ENCODE assay signal across 17 cellular contexts in genomic region chr22:26942301-26942927, GRCh38.
"Had no signal": no experiment of that assay in that cellular context is flagged by ENCODE, and none has a peak within 500 bp of the region (broad histone marks: within the 10 kb centered on the region; RNA-seq: fewer than 3 reads in every experiment).

No MANE protein-coding gene starts in this region.

- H3K9me3 ChIP-seq: suprapubic skin, upper lobe of left lung had no signal

- H3K27me3 ChIP-seq: suprapubic skin, upper lobe of left lung had no signal

- H3K4me3 Mint-ChIP-seq: activated CD8-positive, alpha-beta T cell treated with anti-CD3 and anti-CD28 coated beads for 36 hours; activated T-cell treated with anti-CD3 and anti-CD28 coated beads, Interleukin-2, amount 50 U/mL, for 72 hours; effector memory CD8-positive, alpha-beta T cell; immature natural killer cell; natural killer cell treated with Interleukin-12 subunit alpha and Interleukin-12 subunit beta and Interleukin-15 and Interleukin-18, amount 100 ng/mL, for 72 hours had no signal

- H3K27ac Mint-ChIP-seq: activated CD8-positive, alpha-beta T cell treated with anti-CD3 and anti-CD28 coated beads for 36 hours; activated T-cell treated with anti-CD3 and anti-CD28 coated beads, Interleukin-2, amount 50 U/mL, for 72 hours; effector memory CD8-positive, alpha-beta T cell; immature natural killer cell; natural killer cell treated with Interleukin-12 subunit alpha and Interleukin-12 subunit beta and Interleukin-15 and Interleukin-18, amount 100 ng/mL, for 72 hours had no signal

- H3K27ac ChIP-seq: coronary artery, epithelial cell of prostate, suprapubic skin, upper lobe of left lung had no signal

- ATAC-seq: activated CD8-positive, alpha-beta T cell treated with anti-CD3 and anti-CD28 coated beads for 36 hours; activated T-cell treated with anti-CD3 and anti-CD28 coated beads, Interleukin-2, amount 50 U/mL, for 72 hours; effector memory CD8-positive, alpha-beta T cell; left cardiac atrium; natural killer cell treated with Interleukin-12 subunit alpha and Interleukin-12 subunit beta and Interleukin-15 and Interleukin-18, amount 100 ng/mL, for 72 hours; stimulated activated naive CD8-positive, alpha-beta T cell treated with anti-CD3 and anti-CD28 coated beads, Interleukin-15, Interleukin-2, amounts not matched to agents 100 U/mL and 50 U/mL, for 24 hours had no signal

- DNase-seq: activated CD8-positive, alpha-beta memory T cell treated with anti-CD3 and anti-CD28 coated beads, Interleukin-2, amount 50 U/mL, for 4 hours; activated CD8-positive, alpha-beta T cell treated with anti-CD3 and anti-CD28 coated beads for 36 hours; activated naive CD4-positive, alpha-beta T cell; activated T-cell treated with anti-CD3 and anti-CD28 coated beads, Interleukin-2, amount 50 U/mL, for 72 hours; central memory CD4-positive, alpha-beta T cell; effector memory CD8-positive, alpha-beta T cell; immature natural killer cell; left cardiac atrium; mammary epithelial cell; stimulated activated CD4-positive, alpha-beta T cell treated with anti-CD3 and anti-CD28 coated beads, Interleukin-4, amount 100 ng/mL, for 1 hour; stimulated activated CD8-positive, alpha-beta memory T cell treated with anti-CD3 and anti-CD28 coated beads, Interleukin-4, amount 100 ng/mL, for 48 hours; stimulated activated naive CD8-positive, alpha-beta T cell treated with anti-CD3 and anti-CD28 coated beads, Interleukin-15, Interleukin-2, amounts not matched to agents 100 U/mL and 50 U/mL, for 24 hours; upper lobe of left lung had no signal

- H3K27me3 Mint-ChIP-seq: activated CD8-positive, alpha-beta T cell treated with anti-CD3 and anti-CD28 coated beads for 36 hours had no signal

- H3K36me3 ChIP-seq: suprapubic skin, upper lobe of left lung had no signal

- H3K4me3 ChIP-seq: coronary artery, suprapubic skin, upper lobe of left lung had no signal

- H3K4me1 ChIP-seq: suprapubic skin, upper lobe of left lung had no signal

- H3K4me1 Mint-ChIP-seq: immature natural killer cell had no signal
